ENCODE assay signal across 23 cellular contexts in the genomic region with DNA sequence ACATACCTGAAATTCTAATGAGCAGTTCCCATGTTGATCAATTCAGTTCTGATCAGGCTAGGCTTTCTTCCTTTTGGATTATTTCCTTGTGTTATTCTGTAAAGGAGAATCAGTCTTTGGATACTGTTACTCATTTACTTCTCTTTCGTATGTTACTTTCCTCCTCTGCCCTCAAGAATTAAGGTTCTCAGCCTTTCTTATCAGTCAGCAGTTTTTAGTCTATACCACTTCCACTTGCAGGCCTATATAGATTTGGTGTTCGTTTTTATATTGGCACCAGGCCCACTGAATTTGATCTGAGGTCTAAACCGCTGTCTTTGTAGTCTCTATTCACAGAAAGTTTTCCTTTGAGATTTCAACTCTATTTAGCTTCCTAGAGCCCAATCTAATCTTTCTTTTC.
A peak's percentile ranks its signal among the peaks of the same experiment; 100 is the strongest.
DNase-seq lines count a peak whose midpoint lies in the region; ATAC-seq, FAIRE-seq and TF ChIP-seq lines count a peak whose summit lies in the region.
"Had no signal": no experiment of that assay in that cellular context is flagged by ENCODE, and none has a peak within 500 bp of the region (broad histone marks: within the 10 kb centered on the region; RNA-seq: fewer than 3 reads in every experiment).

No MANE protein-coding gene starts in this region.

- H3K27me3 Mint-ChIP-seq in activated T-cell treated with anti-CD3 and anti-CD28 coated beads, Interleukin-2, amount 50 U/mL, for 24 hours, result no peaks in the 10 kb centered on the region
- no peaks in the 10 kb centered on the region for H3K27me3 Mint-ChIP-seq in nephron (ENCODE audit: low read depth)
- H3K27me3 Mint-ChIP-seq: activated CD4-positive, alpha-beta T cell treated with anti-CD3 and anti-CD28 coated beads, Interleukin-2, amount 10 ng/mL, durations not matched to agents 24 days and 14 days had no signal

- peaks cover 39% of the 10 kb centered on the region for H3K4me1 Mint-ChIP-seq in activated T-cell treated with anti-CD3 and anti-CD28 coated beads, Interleukin-2, amount 50 U/mL, for 24 hours (ENCODE audit: low read depth)
- H3K4me1 Mint-ChIP-seq in nephron, result peaks cover 31% of the 10 kb centered on the region

- H3K4me1 ChIP-seq in K562 (replicated peaks in 1 of 2; ENCODE audit: control insufficient read depth in 2 of 2, insufficient read depth in 2 of 2, low read length in 2 of 2) (peaks cover 6 to 15% of the 10 kb centered on the region in 2 experiments), kidney (ENCODE audit: control insufficient read depth in 1 of 2, insufficient read depth in 1 of 2, low read depth in 1 of 2, low read length in 2 of 2) (peaks cover 12 to 17% of the 10 kb centered on the region in 2 donors)

- H3K9me3 ChIP-seq in K562 (replicated peaks; ENCODE audit: control insufficient read depth, insufficient read depth, low read depth, low read length), result no peaks in the 10 kb centered on the region
- H3K9me3 ChIP-seq in kidney (ENCODE audit: control insufficient read depth in 1 of 2, low read length in 2 of 2), result no peaks in the 10 kb centered on the region
- H3K9me3 ChIP-seq: heart left ventricle, left lung, upper lobe of left lung had no signal

- FAIRE-seq in K562 (lab: Jason Lieb, UNC), result peak; percentile 6
- FAIRE-seq in kidney (lab: Jason Lieb, UNC), result no peak
- FAIRE-seq: endometrium, TTC549 had no signal

- POLR2A ChIA-PET in K562 (lab: Yijun Ruan, JAX), result interaction anchor here (1.3 kb wide), 1 partner anchor 22 kb away, joined by 4 read pairs; no protein-coding TSS in a partner anchor

- H3K4me3 ChIP-seq in K562 (no peak overlapping the region), kidney (ENCODE audit: low read length in 2 of 2) (no peak overlapping the region)
- H3K4me3 ChIP-seq: cardiac muscle cell, heart left ventricle, left lung, upper lobe of left lung had no signal

- H2AFZ ChIP-seq in K562 (ENCODE audit: low read depth, low read length), result no peak overlapping the region

- in situ Hi-C loops in K562 (cut with MboI), result no loop called here

- CTCF ChIA-PET in K562 (lab: Yijun Ruan, JAX; ENCODE audit: low intra/inter-chr PET ratio), result no interaction called here

- H4K20me1 ChIP-seq in K562 (replicated peaks; ENCODE audit: control insufficient read depth, insufficient read depth, low read length), result peaks cover 13% of the 10 kb centered on the region; the same call in 1 of the 2 replicates

- no peak for DNase-seq in activated T-cell treated with anti-CD3 and anti-CD28 coated beads, Interleukin-2, amount 50 U/mL, for 24 hours
- no peak for DNase-seq in activated T-cell treated with anti-CD3 and anti-CD28 coated beads, Interleukin-2, amount 50 U/mL, for 1 hour
- peak; percentile 96 for DNase-seq in OCI-M1 (lab: John Stamatoyannopoulos, UW)
- DNase-seq in K562 (ENCODE audit: extremely low read depth in 1 of 4, low spot score in 3 of 4), result no peak
- no peak for DNase-seq in NCI-H2227 (lab: John Stamatoyannopoulos, UW; ENCODE audit: unreplicated experiment)
- DNase-seq in D341Med (ENCODE audit: low spot score), result no peak
- DNase-seq in kidney, result no peak
- DNase-seq: activated CD4-positive, alpha-beta T cell treated with anti-CD3 and anti-CD28 coated beads, Interleukin-2, amount 10 ng/mL, durations not matched to agents 24 days and 14 days; activated effector memory CD4-positive, alpha-beta T cell treated with anti-CD3 and anti-CD28 coated beads, Interleukin-2, amount 50 U/mL, for 16 hours; amygdala; GDM1; H7; heart left ventricle; Kasumi-1; left lung; NCI-H1930; NCI-H2227 treated with DMSO at 0.1 percent for 48 hours; upper lobe of left lung had no signal

- H3K79me2 ChIP-seq in K562 (ENCODE audit: control insufficient read depth, insufficient read depth, low read length), result peaks cover 78% of the 10 kb centered on the region

- H3K9ac ChIP-seq in K562 (ENCODE audit: insufficient read depth in 1 of 2, low read depth in 2 of 2, low read length in 2 of 2), result peak overlapping the region in 1 of 2 experiments; percentile 36; a peak in 1 of 4 replicates
- no peak overlapping the region for H3K9ac ChIP-seq in kidney (ENCODE audit: low read length in 2 of 2)

- TF ChIP-seq POLR2A in K562 (conservative IDR thresholded peaks at IDR 0.05), result no peak

- H3K27ac Mint-ChIP-seq in activated T-cell treated with anti-CD3 and anti-CD28 coated beads, Interleukin-2, amount 50 U/mL, for 24 hours, result peak overlapping the region; percentile 58
- peak overlapping the region; percentile 27 to 71 (median 59) for H3K27ac Mint-ChIP-seq in nephron
- H3K27ac Mint-ChIP-seq: activated CD4-positive, alpha-beta T cell treated with anti-CD3 and anti-CD28 coated beads, Interleukin-2, amount 10 ng/mL, durations not matched to agents 24 days and 14 days had no signal

- H3K9me3 Mint-ChIP-seq in activated T-cell treated with anti-CD3 and anti-CD28 coated beads, Interleukin-2, amount 50 U/mL, for 24 hours, result no peaks in the 10 kb centered on the region
- no peaks in the 10 kb centered on the region for H3K9me3 Mint-ChIP-seq in nephron
- H3K9me3 Mint-ChIP-seq: activated CD4-positive, alpha-beta T cell treated with anti-CD3 and anti-CD28 coated beads, Interleukin-2, amount 10 ng/mL, durations not matched to agents 24 days and 14 days; neural crest cell had no signal

- TF ChIP-seq EP300 in K562 (IDR thresholded peaks at IDR 0.05; ENCODE audit: low read length), result no peak; the same call in 1 of the 2 replicates

- ATAC-seq in K562, result no peak
- ATAC-seq: heart left ventricle, left lung had no signal

- H3K27ac ChIP-seq in K562 (ENCODE audit: extremely low read depth, low read depth, low read length) (peak overlapping the region; percentile 51; the same call in 1 of the 3 replicates), kidney (ENCODE audit: low read depth in 2 of 2, low read length in 2 of 2) (no peak overlapping the region)
- H3K27ac ChIP-seq: cardiac muscle cell, heart left ventricle, left lung, upper lobe of left lung had no signal

- BruUV-seq in K562 (replicated peaks; lab: Mats Ljungman, UMichigan), result no TSS peak

- H3K36me3 Mint-ChIP-seq in activated T-cell treated with anti-CD3 and anti-CD28 coated beads, Interleukin-2, amount 50 U/mL, for 24 hours (ENCODE audit: low read depth), result peaks cover 30% of the 10 kb centered on the region
- H3K36me3 Mint-ChIP-seq in nephron (ENCODE audit: low read depth), result peaks cover 22% of the 10 kb centered on the region

- TF ChIP-seq CTCF in K562 (IDR thresholded peaks at IDR 0.05 in 2 of 3, conservative IDR thresholded peaks at IDR 0.05 in 1 of 3; ENCODE audit: insufficient read depth in 2 of 3, low read depth in 1 of 3, low read length in 3 of 3), result no peak
- no peak for TF ChIP-seq CTCF in nephron (IDR thresholded peaks at IDR 0.05; ENCODE audit: unreplicated experiment in 3 of 3)
- no peak for TF ChIP-seq CTCF in kidney (IDR thresholded peaks at IDR 0.05; ENCODE audit: borderline replicate concordance, extremely low read depth, insufficient read depth)

- 10% methylated on average over 3 of the region's 3 CpGs for WGBS in K562 (ENCODE audit: insufficient coverage, low coverage, missing lambda C conversion rate)

- H3K4me2 ChIP-seq in K562 (ENCODE audit: insufficient read depth, low read length), result no peak overlapping the region

- intact Hi-C loops in K562 (cut with micrococcal nuclease), result no loop called here
- intact Hi-C loops in kidney (cut with DNase I), result no loop called here

- H3K27me3 ChIP-seq in K562 (ENCODE audit: control insufficient read depth in 2 of 2, insufficient read depth in 2 of 2, low read length in 2 of 2), result no peaks in the 10 kb centered on the region
- H3K27me3 ChIP-seq: cardiac muscle cell, heart left ventricle, left lung, upper lobe of left lung had no signal

- peaks cover 21% of the 10 kb centered on the region; the same call in 2 of the 3 replicates for H3K36me3 ChIP-seq in K562 (ENCODE audit: control insufficient read depth, insufficient read depth, low read length)
- H3K36me3 ChIP-seq in kidney (ENCODE audit: control insufficient read depth in 1 of 2, insufficient read depth in 2 of 2, low read length in 2 of 2), result no peaks in the 10 kb centered on the region
- H3K36me3 ChIP-seq: cardiac muscle cell had no signal

- no peak overlapping the region for H3K4me3 Mint-ChIP-seq in activated T-cell treated with anti-CD3 and anti-CD28 coated beads, Interleukin-2, amount 50 U/mL, for 24 hours
- no peak overlapping the region for H3K4me3 Mint-ChIP-seq in nephron
- H3K4me3 Mint-ChIP-seq: activated CD4-positive, alpha-beta T cell treated with anti-CD3 and anti-CD28 coated beads, Interleukin-2, amount 10 ng/mL, durations not matched to agents 24 days and 14 days; neural crest cell had no signal

- TF ChIP-seq RAD21 in K562 (CRISPR knock-in tag; conservative IDR thresholded peaks at IDR 0.05 in 1 of 2, IDR thresholded peaks at IDR 0.05 in 1 of 2), result no peak

- H3K9me1 ChIP-seq in K562 (ENCODE audit: control insufficient read depth, insufficient read depth, low read length), result no peaks in the 10 kb centered on the region

TF ChIP-seq in K562, 482 proteins besides CTCF, POLR2A, EP300 and RAD21 (continues in another document):
- TF ChIP-seq GABPB1 (CRISPR knock-in tag; IDR thresholded peaks at IDR 0.05) (no peak), BRD4 (IDR thresholded peaks at IDR 0.05) (no peak), ZNF316 (IDR thresholded peaks at IDR 0.05) (peak; percentile 95)
- TF ChIP-seq, protein P1, sequence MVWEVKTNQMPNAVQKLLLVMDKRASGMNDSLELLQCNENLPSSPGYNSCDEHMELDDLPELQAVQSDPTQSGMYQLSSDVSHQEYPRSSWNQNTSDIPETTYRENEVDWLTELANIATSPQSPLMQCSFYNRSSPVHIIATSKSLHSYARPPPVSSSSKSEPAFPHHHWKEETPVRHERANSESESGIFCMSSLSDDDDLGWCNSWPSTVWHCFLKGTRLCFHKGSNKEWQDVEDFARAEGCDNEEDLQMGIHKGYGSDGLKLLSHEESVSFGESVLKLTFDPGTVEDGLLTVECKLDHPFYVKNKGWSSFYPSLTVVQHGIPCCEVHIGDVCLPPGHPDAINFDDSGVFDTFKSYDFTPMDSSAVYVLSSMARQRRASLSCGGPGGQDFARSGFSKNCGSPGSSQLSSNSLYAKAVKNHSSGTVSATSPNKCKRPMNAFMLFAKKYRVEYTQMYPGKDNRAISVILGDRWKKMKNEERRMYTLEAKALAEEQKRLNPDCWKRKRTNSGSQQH (CRISPR knock-in tag; IDR thresholded peaks at IDR 0.05), result no peak
